In genomic region chr5:177336112-177336511, GRCh38 we compare ENCODE assay signal across 8 cellular contexts. TPM values are rescaled to one million over a fixed set of nuclear protein-coding genes. Genes with fewer than 3 reads are reported as not detected.
A peak's percentile ranks its signal among the peaks of the same experiment; 100 is the strongest.
DNase-seq lines count a peak whose midpoint lies in the region; TF ChIP-seq lines count a peak whose summit lies in the region.

No MANE protein-coding gene starts in this region.

- peaks cover 0 to 77% (median 29%) of the 10 kb centered on the region in 6 donors for H3K4me1 ChIP-seq in spleen

- intact Hi-C loops in spleen (cut with DNase I; ENCODE audit: low total_unique reads) = no loop called here

- H3K27me3 ChIP-seq in spleen (replicated peaks in 1 of 7) = no peaks in the 10 kb centered on the region

- peak in 4 of 11 experiments; percentile 20 to 47 (median 28) for TF ChIP-seq CTCF in spleen (IDR thresholded peaks at IDR 0.05 in 8 of 11, conservative IDR thresholded peaks at IDR 0.05 in 3 of 11)

- peaks cover 8 to 100% (median 81%) of the 10 kb centered on the region in 6 donors for H3K36me3 ChIP-seq in spleen

- peak; percentile 62 for DNase-seq in activated CD4-positive, alpha-beta T cell treated with anti-CD3 and anti-CD28 coated beads for 48 hours
- DNase-seq in activated CD4-positive, alpha-beta T cell treated with anti-CD3 and anti-CD28 coated beads, Interleukin-2, amount 50 U/mL, for 1 hour = no peak
- peak; percentile 30 for DNase-seq in NCI-H460 (ENCODE audit: extremely low read depth, low read depth)
- DNase-seq in dermis blood vessel endothelial cell = peak; percentile 57
- DNase-seq in spleen = peak; percentile 78
- DNase-seq in NCI-H748 treated with DMSO at 0.1 percent for 48 hours (lab: John Stamatoyannopoulos, UW) = no peak
- no peak for DNase-seq in NCI-H128 (lab: John Stamatoyannopoulos, UW; ENCODE audit: unreplicated experiment)
- no peak for DNase-seq in NCI-H187 treated with DMSO at 0.1 percent for 48 hours (lab: John Stamatoyannopoulos, UW)

- WGBS in spleen, 5 donors = 61 to 71% (median 63%) methylated on average over 12 of the region's 12 CpGs

- no peak overlapping the region for H3K4me3 ChIP-seq in spleen

- TF ChIP-seq POLR2A in spleen (IDR thresholded peaks at IDR 0.05) = no peak

- H3K9me3 ChIP-seq in spleen = no peaks in the 10 kb centered on the region

- no peak overlapping the region for H3K27ac ChIP-seq in spleen

RNA-seq across cellular contexts. Expression of gene LMAN2, which starts 15.4 kb away (rescaled TPM):
- total RNA-seq in NCI-H460 (2014; rRNA removed; shearing (Covaris generic)) = 274 and 278 TPM in 2 replicates
- polyA plus RNA-seq in NCI-H460 (2014; cell fraction: nucleus; rRNA removed) = 659 and 705 TPM in 2 replicates
- 407 and 457 TPM in 2 replicates for total RNA-seq in dermis blood vessel endothelial cell
- 100 to 1,000 TPM in 4 of 7 donors, 10 to 100 TPM in 3; 92.4 to 211 (median 109) TPM for total RNA-seq in spleen
- 10 to 100 TPM; 50.1 to 96.6 (median 72.5) TPM for polyA plus RNA-seq in spleen

RNA-seq across cellular contexts. Expression of gene RGS14, which starts 21.6 kb away (rescaled TPM):
- 16.0 and 21.4 TPM in 2 replicates for total RNA-seq in NCI-H460 (2014; rRNA removed; shearing (Covaris generic))
- polyA plus RNA-seq in NCI-H460 (2014; cell fraction: nucleus; rRNA removed) = 5.1 and 6.5 TPM in 2 replicates
- total RNA-seq in dermis blood vessel endothelial cell (4.4 and 9.9 TPM in 2 replicates), spleen (100 to 1,000 TPM in 1 of 7 donors, 10 to 100 TPM in 6; 61.5 to 111 (median 77.1) TPM)
- polyA plus RNA-seq in spleen = 10 to 100 TPM; 45.3 to 95.9 (median 61.6) TPM

RNA-seq across cellular contexts. Expression of gene MXD3, which starts 24.4 kb away (rescaled TPM):
- 15.3 and 15.8 TPM in 2 replicates for total RNA-seq in NCI-H460 (2014; rRNA removed; shearing (Covaris generic))
- 194 and 285 TPM in 2 replicates for polyA plus RNA-seq in NCI-H460 (2014; cell fraction: nucleus; rRNA removed)
- total RNA-seq in dermis blood vessel endothelial cell (20.9 and 38.5 TPM in 2 replicates), spleen (10 to 100 TPM; 19.3 to 80.7 (median 26.7) TPM)
- 10 to 100 TPM; 25.9 to 32.5 (median 26.2) TPM for polyA plus RNA-seq in spleen

RNA-seq across cellular contexts. Expression of gene PRELID1, which starts 32.5 kb away (rescaled TPM):
- total RNA-seq in NCI-H460 (2014; rRNA removed; shearing (Covaris generic)) = 192 and 236 TPM in 2 replicates
- polyA plus RNA-seq in NCI-H460 (2014; cell fraction: nucleus; rRNA removed) = 531 and 589 TPM in 2 replicates
- total RNA-seq in dermis blood vessel endothelial cell (125 and 161 TPM in 2 replicates), spleen (100 to 1,000 TPM in 5 of 7 donors, 10 to 100 TPM in 2; 74.5 to 173 (median 106) TPM)
- 100 to 1,000 TPM; 131 to 174 (median 154) TPM for polyA plus RNA-seq in spleen

RNA-seq across cellular contexts. Expression of gene RAB24, which starts 32.6 kb away (rescaled TPM):
- total RNA-seq in NCI-H460 (2014; rRNA removed; shearing (Covaris generic)) = 29.1 and 29.7 TPM in 2 replicates
- 80.6 and 96.4 TPM in 2 replicates for polyA plus RNA-seq in NCI-H460 (2014; cell fraction: nucleus; rRNA removed)
- total RNA-seq in dermis blood vessel endothelial cell (12.8 and 20.8 TPM in 2 replicates), spleen (10 to 100 TPM; 52.1 to 90.4 (median 80.8) TPM)
- 100 to 1,000 TPM in 2 of 3 donors, 10 to 100 TPM in 1; 90.6 to 181 (median 170) TPM for polyA plus RNA-seq in spleen

Comparison
In these comparisons a context has a peak if more than half of its experiments do, and no peak if none do; other contexts are left out.
1. DNase-seq: peak in activated CD4-positive, alpha-beta T cell treated with anti-CD3 and anti-CD28 coated beads for 48 hours (single experiment), NCI-H460 (single experiment), dermis blood vessel endothelial cell (single experiment) and spleen (single experiment); none in activated CD4-positive, alpha-beta T cell treated with anti-CD3 and anti-CD28 coated beads, Interleukin-2, amount 50 U/mL, for 1 hour (single experiment), NCI-H748 treated with DMSO at 0.1 percent for 48 hours (single experiment), NCI-H128 (single experiment) and NCI-H187 treated with DMSO at 0.1 percent for 48 hours (single experiment).